In genomic region chr1:44819594-44820327, GRCh38 we compare ENCODE assay signal across 1 cellular context.
A peak's percentile ranks its signal among the peaks of the same experiment; 100 is the strongest.
TF ChIP-seq lines count a peak whose summit lies in the region.

No MANE protein-coding gene starts in this region.

TF ChIP-seq in K562, 482 proteins besides CTCF, POLR2A, EP300 and RAD21 (continued from another document and continues in another):
- TF ChIP-seq ARID4B (CRISPR knock-in tag; IDR thresholded peaks at IDR 0.05) (peak; percentile 47; the same call in 1 of the 2 replicates), NR2C1 (IDR thresholded peaks at IDR 0.05) (peak; percentile 62; the same call in 1 of the 2 replicates), NR2C1 (tag; IDR thresholded peaks at IDR 0.05) (peak; percentile 74), RNF2 (IDR thresholded peaks at IDR 0.05) (peak; percentile 100), HDAC1 (IDR thresholded peaks at IDR 0.05) (peak in 1 of 2 experiments; percentile 82; a peak in 3 of 4 replicates), ZNF165 (CRISPR knock-in tag; IDR thresholded peaks at IDR 0.05; ENCODE audit: borderline replicate concordance) (no peak), RFX7 (CRISPR knock-in tag; IDR thresholded peaks at IDR 0.05) (peak; percentile 90), TOE1 (IDR thresholded peaks at IDR 0.05; ENCODE audit: borderline replicate concordance) (peak; percentile 88), TOE1 (CRISPR knock-in tag; IDR thresholded peaks at IDR 0.05; ENCODE audit: borderline replicate concordance, low read depth) (no peak), ZNF23 (CRISPR knock-in tag; IDR thresholded peaks at IDR 0.05) (no peak), ZNF583 (CRISPR knock-in tag; IDR thresholded peaks at IDR 0.05) (peak; percentile 63; the same call in 1 of the 2 replicates), SMAD2 (IDR thresholded peaks at IDR 0.05; ENCODE audit: low read depth, low read length) (no peak), SMC3 (conservative IDR thresholded peaks at IDR 0.05; ENCODE audit: insufficient read depth, low read depth, low read length) (no peak; the same call in 1 of the 2 replicates), ZBTB7A (IDR thresholded peaks at IDR 0.05; ENCODE audit: borderline replicate concordance, control insufficient read depth, low read depth, low read length) (0 out of 2 replicates have a peak, but pooled peaks have one; percentile 44), NCOA1 (IDR thresholded peaks at IDR 0.05; ENCODE audit: low read depth) (peak; percentile 65; the same call in 1 of the 2 replicates), SMAD3 (CRISPR knock-in tag; conservative IDR thresholded peaks at IDR 0.05) (peak; percentile 80), SRSF3 (IDR thresholded peaks at IDR 0.05; ENCODE audit: insufficient read depth, low read length) (no peak), ARNT (IDR thresholded peaks at IDR 0.05) (peak; percentile 98), RUNX1 (IDR thresholded peaks at IDR 0.05; ENCODE audit: low read depth) (peak; percentile 92), NCOA6 (IDR thresholded peaks at IDR 0.05) (no peak; the same call in 1 of the 2 replicates), SMAD4 (CRISPR knock-in tag; conservative IDR thresholded peaks at IDR 0.05) (peak; percentile 49; the same call in 1 of the 2 replicates), SAFB (IDR thresholded peaks at IDR 0.05; ENCODE audit: borderline replicate concordance, low read depth, low read length) (no peak), HIVEP1 (CRISPR knock-in tag; IDR thresholded peaks at IDR 0.05) (peak; percentile 57; the same call in 1 of the 2 replicates), NR0B1 (IDR thresholded peaks at IDR 0.05; ENCODE audit: partially characterized antibody) (no peak), PHB (CRISPR knock-in tag; IDR thresholded peaks at IDR 0.05) (peak; percentile 99), HNRNPK (IDR thresholded peaks at IDR 0.05; ENCODE audit: low read depth, low read length, poor library complexity, severe bottlenecking) (no peak), SMAD1 (IDR thresholded peaks at IDR 0.05; ENCODE audit: low read depth, low read length, partially characterized antibody) (peak; percentile 100), TRIM25 (IDR thresholded peaks at IDR 0.05; ENCODE audit: borderline replicate concordance) (no peak), ARID1B (IDR thresholded peaks at IDR 0.05) (peak; percentile 49), KDM1A (IDR thresholded peaks at IDR 0.05) (no peak; a peak in 1 of 4 replicates), XRCC5 (IDR thresholded peaks at IDR 0.05; ENCODE audit: low read depth, low read length) (peak; percentile 91), DMBX1 (CRISPR knock-in tag; IDR thresholded peaks at IDR 0.05; ENCODE audit: borderline replicate concordance) (peak; percentile 5), IRF9 (tag; IDR thresholded peaks at IDR 0.05) (0 out of 2 replicates have a peak, but pooled peaks have one; percentile 44), MGA (IDR thresholded peaks at IDR 0.05) (no peak; the same call in 1 of the 2 replicates), CCNT2 (IDR thresholded peaks at IDR 0.05; ENCODE audit: borderline replicate concordance, extremely low read depth, insufficient read length, low read depth, low read length) (no peak), CBFA2T3 (IDR thresholded peaks at IDR 0.05) (peak; percentile 16), ZNF707 (CRISPR knock-in tag; conservative IDR thresholded peaks at IDR 0.05) (no peak), ZBTB5 (IDR thresholded peaks at IDR 0.05) (no peak), ZNF197 (CRISPR knock-in tag; IDR thresholded peaks at IDR 0.05; ENCODE audit: low read depth) (peak; percentile 69; the same call in 1 of the 2 replicates), HNRNPH1 (optimal IDR thresholded peaks at IDR 0.05; ENCODE audit: low read depth, low read length) (no peak), ZNF175 (CRISPR knock-in tag; IDR thresholded peaks at IDR 0.05; ENCODE audit: low read depth) (no peak; the same call in 1 of the 2 replicates), DPF2 (IDR thresholded peaks at IDR 0.05) (peak; percentile 55), MECOM (CRISPR knock-in tag; IDR thresholded peaks at IDR 0.05) (peak; percentile 80)
